23 cellular contexts compared by ENCODE assay signal in genomic region chr2:26148501-26148900, GRCh38. TPM values are rescaled to one million over a fixed set of nuclear protein-coding genes. Genes with fewer than 3 reads are reported as not detected.
DNase-seq lines count a peak whose midpoint lies in the region; ATAC-seq, FAIRE-seq and TF ChIP-seq lines count a peak whose summit lies in the region.
"Had no signal": no experiment of that assay in that cellular context is flagged by ENCODE, and none has a peak within 500 bp of the region (broad histone marks: within the 10 kb centered on the region; RNA-seq: fewer than 3 reads in every experiment).

No MANE protein-coding gene starts in this region.

- SMC1A ChIA-PET in GM12878 (lab: Charles Lee; ENCODE audit: uncharacterized antibody, unreplicated experiment): interaction anchor here (1.6 to 7.1 kb wide), 2 partner anchors 114 to 158 kb away, joined by 3 to 57 read pairs; no protein-coding TSS in a partner anchor

- TF ChIP-seq CTCF in PC-3 (conservative IDR thresholded peaks at IDR 0.05; ENCODE audit: low read depth, low read length): no peak
- TF ChIP-seq CTCF in GM12878 (IDR thresholded peaks at IDR 0.05 in 2 of 3, conservative IDR thresholded peaks at IDR 0.05 in 1 of 3; ENCODE audit: control insufficient read depth in 2 of 3, extremely low read depth in 1 of 3, insufficient read depth in 1 of 3, low read depth in 3 of 3, low read length in 3 of 3): no peak

- H3K4me1 ChIP-seq in PC-3 (ENCODE audit: insufficient read depth, low read length) (peaks cover 16% of the 10 kb centered on the region), GM12878 (ENCODE audit: control insufficient read depth, insufficient read depth, low read length) (no peaks in the 10 kb centered on the region)
- H3K4me1 ChIP-seq: vagina had no signal

- DNase-seq in ELR (ENCODE audit: low read depth) (peak; percentile 25), PC-3 (peak; percentile 30), GM12878 (ENCODE audit: low read depth, low spot score) (no peak), left kidney (ENCODE audit: low read depth, low spot score) (peak; percentile 25)
- DNase-seq: activated CD4-positive, alpha-beta T cell treated with anti-CD3 and anti-CD28 coated beads for 48 hours; activated CD8-positive, alpha-beta memory T cell treated with anti-CD3 and anti-CD28 coated beads, Interleukin-2, amount 10 ng/mL, durations not matched to agents 7 days and 5 days; body of pancreas; GDM1; heart right ventricle; NCI-H1417; NCI-H524 treated with DMSO at 0.1 percent for 48 hours; occipital lobe; RPMI8226; stimulated activated CD8-positive, alpha-beta memory T cell treated with anti-CD3 and anti-CD28 coated beads, Interleukin-4, amount 100 ng/mL, for 48 hours; substantia nigra had no signal

- WGBS in GM12878 (ENCODE audit: insufficient coverage, insufficient replicate concordance, low lambda C conversion rate, missing lambda C conversion rate): 45% methylated on average over 2 of the region's 2 CpGs

- no peak for TF ChIP-seq RAD21 in GM12878 (IDR thresholded peaks at IDR 0.05; ENCODE audit: insufficient read depth, low read depth, low read length)

- no peak overlapping the region for H3K9ac ChIP-seq in PC-3 (ENCODE audit: low read length)
- no peak overlapping the region for H3K9ac ChIP-seq in GM12878 (ENCODE audit: control insufficient read depth, insufficient read depth, low read length)

- H3K9me3 ChIP-seq in PC-3 (ENCODE audit: low read length) (no peaks in the 10 kb centered on the region), GM12878 (replicated peaks; ENCODE audit: control insufficient read depth, insufficient read depth, low read length) (no peaks in the 10 kb centered on the region)
- H3K9me3 ChIP-seq: body of pancreas, vagina had no signal

- H3K9me2 ChIP-seq in PC-3 (replicated peaks; ENCODE audit: low read length): no peaks in the 10 kb centered on the region

- H2AFZ ChIP-seq in PC-3 (ENCODE audit: low read length) (no peak overlapping the region), GM12878 (ENCODE audit: control insufficient read depth, low read depth, low read length) (no peak overlapping the region)

- BruUV-seq in PC-3 (replicated peaks; lab: Mats Ljungman, UMichigan) (no TSS peak), GM12878 (replicated peaks; lab: Mats Ljungman, UMichigan) (no TSS peak)

- CTCF ChIA-PET in PC-3 (lab: Charles Lee) (interaction anchor here (0.6 kb wide), 1 partner anchor 297 kb away, joined by 3 read pairs; no protein-coding TSS in a partner anchor), GM12878 (lab: Yijun Ruan, JAX) (interaction anchor here (0.6 to 6.9 kb wide), 2 partner anchors 113 to 158 kb away, joined by 3 to 84 read pairs; no protein-coding TSS in a partner anchor)

- TF ChIP-seq EP300 in GM12878 (IDR thresholded peaks at IDR 0.05; ENCODE audit: borderline replicate concordance in 1 of 2, control insufficient read depth in 1 of 2, low read depth in 2 of 2, low read length in 2 of 2): no peak

- H3K4me2 ChIP-seq in PC-3 (ENCODE audit: low read length): no peak overlapping the region
- H3K4me2 ChIP-seq in GM12878 (ENCODE audit: control insufficient read depth, insufficient read depth): no peak overlapping the region

- H3K4me3 ChIP-seq in PC-3 (ENCODE audit: low read length) (no peak overlapping the region), GM12878 (no peak overlapping the region)
- H3K4me3 ChIP-seq: body of pancreas, coronary artery, heart right ventricle, vagina had no signal

- no peak for FAIRE-seq in GM12878 (lab: Jason Lieb, UNC)
- FAIRE-seq: endometrium had no signal

- no peaks in the 10 kb centered on the region for H3K79me2 ChIP-seq in PC-3 (ENCODE audit: low read length)
- H3K79me2 ChIP-seq in GM12878 (ENCODE audit: control insufficient read depth, insufficient read depth, low read length): no peaks in the 10 kb centered on the region

- H4K20me1 ChIP-seq in PC-3 (ENCODE audit: low read length) (no peaks in the 10 kb centered on the region), GM12878 (ENCODE audit: control insufficient read depth, insufficient read depth) (no peaks in the 10 kb centered on the region)

- H3K36me3 ChIP-seq in PC-3 (ENCODE audit: low read depth, low read length) (no peaks in the 10 kb centered on the region), GM12878 (ENCODE audit: control insufficient read depth in 2 of 2, insufficient read depth in 2 of 2, low read length in 1 of 2) (no peaks in the 10 kb centered on the region)
- H3K36me3 ChIP-seq: heart right ventricle, vagina had no signal

- in situ Hi-C loops in GM12878 (cut with MboI): loop anchor here (5.0 to 10.0 kb wide), 3 partner anchors 156 to 294 kb away; no protein-coding TSS in a partner anchor

- ATAC-seq in PC-3 (no peak), GM12878 (no peak), HG03097 (IDR thresholded peaks at IDR 0.05; ENCODE audit: low FRiP score, unreplicated experiment) (no peak), GM18502 (IDR thresholded peaks at IDR 0.05; ENCODE audit: poor library complexity, unreplicated experiment) (no peak), HG02678 (IDR thresholded peaks at IDR 0.05; ENCODE audit: unreplicated experiment) (no peak), HG03432 (IDR thresholded peaks at IDR 0.05; ENCODE audit: unreplicated experiment) (no peak)
- ATAC-seq: activated CD8-positive, alpha-beta memory T cell treated with anti-CD3 and anti-CD28 coated beads, Interleukin-2, amount 10 ng/mL, durations not matched to agents 7 days and 5 days; activated naive CD4-positive, alpha-beta T cell treated with anti-CD3 and anti-CD28 coated beads, Interleukin-2, amount 50 U/mL, for 72 hours; body of pancreas; heart right ventricle had no signal

- POLR2A ChIA-PET in PC-3 (lab: Charles Lee; ENCODE audit: unreplicated experiment): no interaction called here
- POLR2A ChIA-PET in GM12878 (lab: Charles Lee): no interaction called here

- H3K27me3 ChIP-seq in PC-3 (ENCODE audit: low read length) (no peaks in the 10 kb centered on the region), GM12878 (replicated peaks in 1 of 2; ENCODE audit: control insufficient read depth in 2 of 2, insufficient read depth in 2 of 2, low read length in 1 of 2) (no peaks in the 10 kb centered on the region)
- H3K27me3 ChIP-seq: body of pancreas, vagina had no signal

- no peak for TF ChIP-seq POLR2A in GM12878 (IDR thresholded peaks at IDR 0.05; ENCODE audit: low read depth, low read length)

- intact Hi-C loops in PC-3 (cut with micrococcal nuclease) (no loop called here), GM12878 (cut with micrococcal nuclease; ENCODE audit: unreplicated experiment) (loop anchor here (5.0 kb wide), 2 partner anchors 61 to 296 kb away; no protein-coding TSS in a partner anchor)

- H3K27ac ChIP-seq in PC-3 (ENCODE audit: low read length) (no peak overlapping the region), GM12878 (ENCODE audit: control insufficient read depth, insufficient read depth) (no peak overlapping the region)
- H3K27ac ChIP-seq: body of pancreas, coronary artery, heart right ventricle, vagina had no signal

- no peaks in the 10 kb centered on the region for H3F3A ChIP-seq in PC-3 (ENCODE audit: low read length, unreplicated experiment)

- RAD21 ChIA-PET in GM12878 (lab: Charles Lee; ENCODE audit: unreplicated experiment): interaction anchor here (0.7 to 2.6 kb wide), 4 partner anchors 157 to 296 kb away, joined by 3 to 9 read pairs (median 4); no protein-coding TSS in a partner anchor

TF ChIP-seq in GM12878, 131 proteins besides CTCF, POLR2A, EP300 and RAD21 (continues in another document):
- peak; percentile 71 for TF ChIP-seq REST (IDR thresholded peaks at IDR 0.05; ENCODE audit: low read depth, low read length)

RNA-seq across cellular contexts. Expression of gene GAREM2, which starts 24.4 kb away (rescaled TPM):
- total RNA-seq in PC-3 (2014; rRNA removed) (1.4 and 1.8 TPM in 2 replicates), GM12878 (2014; rRNA removed) (0.23 and 0.38 TPM in 2 replicates), GM12878 (2014; rRNA removed; fragmentation: Illumina TruSeq; extraction: Trizol) (0.18 and 0.23 TPM in 2 replicates), GM12878 (2021) (0.85 and 1.4 TPM in 2 replicates)
- total RNA-seq in GM12878 (2013; cell fraction: nucleolus; rRNA removed): 1.7 and 2.4 TPM in 2 replicates
- polyA plus RNA-seq in GM12878 (2011; ENCODE audit: low read depth): 0.54 TPM
- polyA plus RNA-seq in GM12878 (2011; rRNA removed) (0.19 and 0.71 TPM in 2 replicates), GM12878 (2014; fragmentation: Illumina TruSeq; extraction: Trizol) (0.25 and 0.56 TPM in 2 replicates), GM12878 (2014; fragmentation: Nextera tagmentation; extraction: Ambion mirVana) (under 1 TPM; 0.06 to 0.20 TPM), GM12878 (2014; rRNA removed) (0.43 and 0.50 TPM in 2 replicates), GM12878 (2016; fragmentation: Nextera tagmentation; extraction: Ambion mirVana) (under 1 TPM; 0.38 to 0.50 TPM)
- polyA plus RNA-seq in GM12878 (2011; cell fraction: cytosol; rRNA removed): 0.50 and 0.58 TPM in 2 replicates
- 0.84 and 4.9 TPM in 2 replicates for polyA plus RNA-seq in GM12878 (2011; cell fraction: nucleus; rRNA removed)
- 0.72 and 0.80 TPM in 2 replicates for polyA plus RNA-seq in GM12878 (2012)
- polyA minus RNA-seq in GM12878 (2011; rRNA and poly(A)+ RNA removed): 0.26 and 0.37 TPM in 2 replicates
- polyA minus RNA-seq in GM12878 (2011; cell fraction: cytosol; rRNA and poly(A)+ RNA removed): not detected in 2 replicates
- polyA minus RNA-seq in GM12878 (2011; cell fraction: nucleus; rRNA and poly(A)+ RNA removed): 0.12 and 0.57 TPM in 2 replicates
